ENCODE assay signal across 24 cellular contexts in genomic region chr5:103573411-103573810, GRCh38. TPM values are rescaled to one million over a fixed set of nuclear protein-coding genes. Genes with fewer than 3 reads are reported as not detected.
DNase-seq lines count a peak whose midpoint lies in the region; ATAC-seq and TF ChIP-seq lines count a peak whose summit lies in the region.
"Had no signal": no experiment of that assay in that cellular context is flagged by ENCODE, and none has a peak within 500 bp of the region (broad histone marks: within the 10 kb centered on the region; RNA-seq: fewer than 3 reads in every experiment).

No MANE protein-coding gene starts in this region.

- H3K4me1 Mint-ChIP-seq in GM23338, result peaks cover 29% of the 10 kb centered on the region
- H3K4me1 Mint-ChIP-seq in nephron, result peaks cover 8% of the 10 kb centered on the region
- H3K4me1 Mint-ChIP-seq in activated CD8-positive, alpha-beta T cell treated with anti-CD3 and anti-CD28 coated beads, Interleukin-2, amount 10 ng/mL, durations not matched to agents 7 days and 5 days (ENCODE audit: low read depth), result no peaks in the 10 kb centered on the region
- H3K4me1 Mint-ChIP-seq: B cell, CD14-positive monocyte had no signal

- H2AFZ ChIP-seq in GM23338 (no peak overlapping the region), PC-3 (ENCODE audit: low read length) (0 out of 2 replicates have a peak overlapping the region, but pooled peaks have one; percentile 3)
- H2AFZ ChIP-seq: GM23248 had no signal

- no peaks in the 10 kb centered on the region for H3F3A ChIP-seq in GM23338 (replicated peaks; ENCODE audit: low read depth)
- H3F3A ChIP-seq in PC-3 (ENCODE audit: low read length, unreplicated experiment), result no peaks in the 10 kb centered on the region

- ATAC-seq in GM23338 (peak; percentile 97), PC-3 (no peak), GM18519 (IDR thresholded peaks at IDR 0.05; ENCODE audit: low FRiP score, unreplicated experiment) (no peak), right cardiac atrium (no peak)
- no peak for ATAC-seq in activated CD8-positive, alpha-beta T cell treated with anti-CD3 and anti-CD28 coated beads, Interleukin-2, amount 10 ng/mL, durations not matched to agents 7 days and 5 days
- ATAC-seq: A549, GM12878, HCT116 had no signal

- H3K79me2 ChIP-seq in GM23338 (replicated peaks; ENCODE audit: insufficient read depth) (no peaks in the 10 kb centered on the region), PC-3 (ENCODE audit: low read length) (no peaks in the 10 kb centered on the region)

- H3K27me3 ChIP-seq in GM23338 (ENCODE audit: insufficient read depth), result no peaks in the 10 kb centered on the region
- no peaks in the 10 kb centered on the region for H3K27me3 ChIP-seq in PC-3 (ENCODE audit: low read length)
- H3K27me3 ChIP-seq in iPS-20b (ENCODE audit: insufficient read depth, low read length), result no peaks in the 10 kb centered on the region
- H3K27me3 ChIP-seq in right cardiac atrium (ENCODE audit: control insufficient read depth, insufficient read depth), result no peaks in the 10 kb centered on the region
- H3K27me3 ChIP-seq: MG63 had no signal

- TF ChIP-seq CTCF in GM23338 (conservative IDR thresholded peaks at IDR 0.05; ENCODE audit: low read depth in 2 of 2), result no peak
- TF ChIP-seq CTCF in PC-3 (conservative IDR thresholded peaks at IDR 0.05; ENCODE audit: low read depth, low read length), result no peak
- no peak for TF ChIP-seq CTCF in nephron (IDR thresholded peaks at IDR 0.05; ENCODE audit: unreplicated experiment in 3 of 3)

- no peaks in the 10 kb centered on the region for H3K9me3 Mint-ChIP-seq in GM23338
- peaks cover 4% of the 10 kb centered on the region for H3K9me3 Mint-ChIP-seq in nephron
- no peaks in the 10 kb centered on the region for H3K9me3 Mint-ChIP-seq in activated CD8-positive, alpha-beta T cell treated with anti-CD3 and anti-CD28 coated beads, Interleukin-2, amount 10 ng/mL, durations not matched to agents 7 days and 5 days (ENCODE audit: insufficient read depth)

- no peak overlapping the region for H3K27ac ChIP-seq in GM23338 (ENCODE audit: low read depth)
- no peak overlapping the region for H3K27ac ChIP-seq in PC-3 (ENCODE audit: low read length)
- no peak overlapping the region for H3K27ac ChIP-seq in iPS-20b (ENCODE audit: low read length)
- H3K27ac ChIP-seq in right cardiac atrium (ENCODE audit: low read length), result no peak overlapping the region
- H3K27ac ChIP-seq: A549, GM23248 had no signal

- H3K4me3 ChIP-seq in GM23338, result no peak overlapping the region
- no peak overlapping the region for H3K4me3 ChIP-seq in PC-3 (ENCODE audit: low read length)
- no peak overlapping the region for H3K4me3 ChIP-seq in iPS-20b (ENCODE audit: low read length)
- no peak overlapping the region for H3K4me3 ChIP-seq in right cardiac atrium (ENCODE audit: low read length)
- H3K4me3 ChIP-seq: A549, GM12878, GM23248, MG63 had no signal

- H4K20me1 ChIP-seq in GM23338 (replicated peaks; ENCODE audit: insufficient read depth) (no peaks in the 10 kb centered on the region), PC-3 (ENCODE audit: low read length) (no peaks in the 10 kb centered on the region)

- no peaks in the 10 kb centered on the region for H3K27me3 Mint-ChIP-seq in GM23338 (ENCODE audit: insufficient read depth, low read depth, poor library complexity)
- H3K27me3 Mint-ChIP-seq in nephron (ENCODE audit: low read depth), result no peaks in the 10 kb centered on the region
- peaks cover 6% of the 10 kb centered on the region for H3K27me3 Mint-ChIP-seq in activated CD8-positive, alpha-beta T cell treated with anti-CD3 and anti-CD28 coated beads, Interleukin-2, amount 10 ng/mL, durations not matched to agents 7 days and 5 days (ENCODE audit: low read depth)

- H3K36me3 Mint-ChIP-seq in GM23338 (ENCODE audit: low read depth), result no peaks in the 10 kb centered on the region
- H3K36me3 Mint-ChIP-seq in nephron (ENCODE audit: low read depth), result peaks cover 4% of the 10 kb centered on the region
- no peaks in the 10 kb centered on the region for H3K36me3 Mint-ChIP-seq in activated CD8-positive, alpha-beta T cell treated with anti-CD3 and anti-CD28 coated beads, Interleukin-2, amount 10 ng/mL, durations not matched to agents 7 days and 5 days (ENCODE audit: low read depth)
- H3K36me3 Mint-ChIP-seq: CD14-positive monocyte had no signal

- H3K4me2 ChIP-seq in GM23338 (no peak overlapping the region), PC-3 (ENCODE audit: low read length) (no peak overlapping the region)
- H3K4me2 ChIP-seq: A549 had no signal

- H3K4me3 Mint-ChIP-seq in GM23338 (no peak overlapping the region), nephron (no peak overlapping the region)
- no peak overlapping the region for H3K4me3 Mint-ChIP-seq in activated CD8-positive, alpha-beta T cell treated with anti-CD3 and anti-CD28 coated beads, Interleukin-2, amount 10 ng/mL, durations not matched to agents 7 days and 5 days
- H3K4me3 Mint-ChIP-seq: B cell, CD14-positive monocyte had no signal

- H3K9me2 ChIP-seq in GM23338 (ENCODE audit: insufficient read depth), result no peaks in the 10 kb centered on the region
- no peaks in the 10 kb centered on the region for H3K9me2 ChIP-seq in PC-3 (replicated peaks; ENCODE audit: low read length)

- POLR2A ChIA-PET in PC-3 (lab: Charles Lee; ENCODE audit: unreplicated experiment), result no interaction called here
- POLR2A ChIA-PET in activated CD8-positive, alpha-beta T cell treated with anti-CD3 and anti-CD28 coated beads, Interleukin-2, amount 10 ng/mL, durations not matched to agents 7 days and 5 days (lab: Charles Lee), result no interaction called here

- DNase-seq in GM23338 (ENCODE audit: low spot score) (peak; percentile 78), PC-3 (no peak), globus pallidus (ENCODE audit: low spot score) (no peak), right cardiac atrium (no peak)
- DNase-seq in activated CD8-positive, alpha-beta T cell treated with anti-CD3 and anti-CD28 coated beads, Interleukin-2, amount 10 ng/mL, durations not matched to agents 7 days and 5 days, result no peak
- DNase-seq: DMS53, GM23248, MG63, NCI-H1048, NCI-H1417 treated with DMSO at 0.1 percent for 48 hours, NCI-H1930, NCI-H226, NCI-H510A treated with DMSO at 0.1 percent for 48 hours, NCI-H82, OCI-M1, Right ventricle myocardium superior had no signal

- H3K9ac ChIP-seq in PC-3 (ENCODE audit: low read length) (no peak overlapping the region), iPS-20b (ENCODE audit: low read depth, low read length) (0 out of 2 replicates have a peak overlapping the region, but pooled peaks have one; percentile 28)
- H3K9ac ChIP-seq: GM23248 had no signal

- H3K9me3 ChIP-seq in PC-3 (ENCODE audit: low read length) (no peaks in the 10 kb centered on the region), iPS-20b (ENCODE audit: insufficient read depth, low read depth, low read length) (no peaks in the 10 kb centered on the region), right cardiac atrium (ENCODE audit: control insufficient read depth, low read length) (no peaks in the 10 kb centered on the region)
- H3K9me3 ChIP-seq: A549, MG63 had no signal

- peak overlapping the region; percentile 6; the same call in 1 of the 2 replicates for H3K27ac Mint-ChIP-seq in GM23338
- peak overlapping the region in 2 of 3 experiments; percentile 40 to 70 for H3K27ac Mint-ChIP-seq in nephron
- no peak overlapping the region for H3K27ac Mint-ChIP-seq in activated CD8-positive, alpha-beta T cell treated with anti-CD3 and anti-CD28 coated beads, Interleukin-2, amount 10 ng/mL, durations not matched to agents 7 days and 5 days
- H3K27ac Mint-ChIP-seq: B cell had no signal

- BruUV-seq in PC-3 (replicated peaks; lab: Mats Ljungman, UMichigan), result no TSS peak

- intact Hi-C loops in PC-3 (cut with micrococcal nuclease), result no loop called here
- intact Hi-C loops in right cardiac atrium (cut with DNase I), result no loop called here

- CTCF ChIA-PET in PC-3 (lab: Charles Lee), result no interaction called here
- CTCF ChIA-PET in activated CD8-positive, alpha-beta T cell treated with anti-CD3 and anti-CD28 coated beads, Interleukin-2, amount 10 ng/mL, durations not matched to agents 7 days and 5 days (lab: Charles Lee), result no interaction called here

- WGBS in right cardiac atrium, result 73% methylated on average over 3 of the region's 3 CpGs

- H3K36me3 ChIP-seq in GM23338 (ENCODE audit: insufficient read depth) (no peaks in the 10 kb centered on the region), PC-3 (ENCODE audit: low read depth, low read length) (no peaks in the 10 kb centered on the region), iPS-20b (ENCODE audit: insufficient read depth, low read depth, low read length) (no peaks in the 10 kb centered on the region)
- H3K36me3 ChIP-seq: MG63 had no signal

- H3K4me1 ChIP-seq in GM23338 (ENCODE audit: insufficient read depth), result peaks cover 22% of the 10 kb centered on the region; the same call in 1 of the 2 replicates
- 0 out of 2 replicates have a peak, but pooled peaks cover 5% of the 10 kb centered on the region for H3K4me1 ChIP-seq in PC-3 (ENCODE audit: insufficient read depth, low read length)
- H3K4me1 ChIP-seq in iPS-20b (ENCODE audit: insufficient read depth, low read length), result peaks cover 6% of the 10 kb centered on the region; the same call in 1 of the 2 replicates
- H3K4me1 ChIP-seq in right cardiac atrium (ENCODE audit: control insufficient read depth, insufficient read depth, low read length), result no peaks in the 10 kb centered on the region

TF ChIP-seq in GM23338, 12 proteins besides CTCF, POLR2A, EP300 and RAD21 (continues in another document):
- no peak for TF ChIP-seq ZNF114 (CRISPR knock-in tag; IDR thresholded peaks at IDR 0.05)
- TF ChIP-seq NANOG (IDR thresholded peaks at IDR 0.05; ENCODE audit: borderline replicate concordance), result no peak
- no peak for TF ChIP-seq ZNF331 (CRISPR knock-in tag; IDR thresholded peaks at IDR 0.05; ENCODE audit: low read depth)
- no peak for TF ChIP-seq EZH2 (IDR thresholded peaks at IDR 0.05; ENCODE audit: low read depth, unreplicated experiment)
- no peak for TF ChIP-seq EZH2phosphoT487 (IDR thresholded peaks at IDR 0.05; ENCODE audit: unreplicated experiment)
- no peak for TF ChIP-seq JUNB (IDR thresholded peaks at IDR 0.05; ENCODE audit: unreplicated experiment)

RNA-seq across cellular contexts. Expression of gene NUDT12, which starts 10.8 kb away (rescaled TPM):
- 12.8 and 16.8 TPM in 2 replicates for total RNA-seq in GM23338 (2014; rRNA removed; shearing (Covaris generic))
- polyA plus RNA-seq in GM23338 (2016; fragmentation: Nextera tagmentation; extraction: Ambion mirVana) (9.3 and 11.5 TPM in 2 replicates), right cardiac atrium (9.1 TPM)
- total RNA-seq in PC-3 (2014; rRNA removed) (9.2 and 10.9 TPM in 2 replicates), right cardiac atrium (10 to 100 TPM; 11.2 to 15.1 (median 13.4) TPM)
- under 1 TPM; 0.29 to 0.40 TPM for total RNA-seq in activated CD8-positive, alpha-beta T cell treated with anti-CD3 and anti-CD28 coated beads, Interleukin-2, amount 10 ng/mL, durations not matched to agents 7 days and 5 days
